Comparison of ENCODE assay signal across 22 cellular contexts in the genomic region with DNA sequence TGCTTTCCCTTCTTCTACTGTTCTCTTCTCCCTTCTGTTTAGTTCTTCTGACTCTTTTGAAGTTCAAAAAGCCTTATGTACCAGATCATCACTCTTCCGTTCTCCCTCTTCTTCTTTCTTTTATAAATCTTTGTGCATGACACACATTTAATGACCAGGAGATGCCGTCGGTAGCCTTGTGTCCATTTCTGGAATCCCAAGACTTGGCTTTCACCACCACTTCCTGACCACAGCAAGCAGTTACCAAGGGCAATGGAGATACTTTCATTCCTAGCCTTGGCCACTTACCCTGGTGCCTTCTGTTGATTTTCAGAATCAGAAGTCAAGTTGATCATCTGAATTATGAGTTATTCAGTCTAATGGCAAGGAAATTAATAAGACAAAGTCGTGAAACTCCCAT.
"Had no signal": no experiment of that assay in that cellular context is flagged by ENCODE, and none has a peak within 500 bp of the region (broad histone marks: within the 10 kb centered on the region; RNA-seq: fewer than 3 reads in every experiment).

No MANE protein-coding gene starts in this region.

- DNase-seq: activated CD4-positive, alpha-beta T cell treated with anti-CD3 and anti-CD28 coated beads for 48 hours; activated CD4-positive, CD25-positive, alpha-beta regulatory T cell; activated CD8-positive, alpha-beta T cell treated with anti-CD3 and anti-CD28 coated beads, Interleukin-2, amount 10 ng/mL, durations not matched to agents 7 days and 5 days; activated naive CD4-positive, alpha-beta T cell treated with anti-CD3 and anti-CD28 coated beads for 36 hours; activated T-cell treated with anti-CD3 and anti-CD28 coated beads, Interleukin-2, amount 50 U/mL, for 4 hours; cerebellar nuclear complex; cortex of kidney; effector CD4-positive, alpha-beta T cell; glutamatergic neuron; hippocampal formation; islet precursor cell; nephron progenitor cell; nucleus accumbens; spleen; stimulated activated naive CD4-positive, alpha-beta T cell; T-helper 1 cell; T-helper 9 cell; transverse colon; uterus had no signal

- H3K9me3 ChIP-seq: transverse colon, uterus had no signal

- H3K4me3 ChIP-seq: lung, spleen, transverse colon, uterus had no signal

- H3K27ac ChIP-seq: spleen, transverse colon, uterus had no signal

- H3K36me3 ChIP-seq: spleen, transverse colon, uterus had no signal

- H3K4me1 ChIP-seq: spleen, transverse colon, uterus had no signal

- ATAC-seq: activated CD8-positive, alpha-beta T cell treated with anti-CD3 and anti-CD28 coated beads, Interleukin-2, amount 10 ng/mL, durations not matched to agents 7 days and 5 days; activated T-cell treated with anti-CD3 and anti-CD28 coated beads, Interleukin-2, amount 50 U/mL, for 4 hours; esophagus mucosa; sciatic nerve had no signal

- H3K27me3 ChIP-seq: transverse colon, uterus had no signal
